In the genomic region with DNA sequence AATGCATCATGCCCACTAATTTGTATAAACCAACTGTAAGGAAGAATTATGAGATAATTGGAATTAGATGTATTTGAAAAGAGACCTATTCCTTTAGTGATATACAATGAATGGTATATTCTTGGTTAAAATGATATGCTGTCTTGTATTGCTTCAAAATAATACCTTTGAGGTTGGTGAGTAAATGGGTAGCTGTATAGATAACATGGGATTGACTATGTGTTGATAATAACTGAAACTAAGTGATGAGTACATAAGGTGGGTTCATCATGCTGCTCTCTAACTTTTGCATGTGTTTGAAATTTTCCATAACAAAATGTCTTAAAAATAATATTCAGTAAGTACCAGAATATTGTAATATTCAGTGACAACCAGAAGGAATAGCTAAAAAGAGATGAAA, we compare ENCODE assay signal across 16 cellular contexts.
DNase-seq lines count a peak whose midpoint lies in the region; ATAC-seq and TF ChIP-seq lines count a peak whose summit lies in the region.
"Had no signal": no experiment of that assay in that cellular context is flagged by ENCODE, and none has a peak within 500 bp of the region (broad histone marks: within the 10 kb centered on the region; RNA-seq: fewer than 3 reads in every experiment).

No MANE protein-coding gene starts in this region.

- intact Hi-C loops in activated CD4-positive, alpha-beta memory T cell treated with anti-CD3 and anti-CD28 coated beads for 36 hours (cut with micrococcal nuclease), result loop anchor here (1.0 to 5.0 kb wide), 5 partner anchors 70 to 335 kb away; no protein-coding TSS in a partner anchor

- peak overlapping the region; percentile 54 for H3K27ac Mint-ChIP-seq in activated CD4-positive, alpha-beta memory T cell treated with anti-CD3 and anti-CD28 coated beads for 36 hours
- H3K27ac Mint-ChIP-seq in activated CD4-positive, alpha-beta memory T cell treated with anti-CD3 and anti-CD28 coated beads, Interleukin-2, amount 10 ng/mL, durations not matched to agents 7 days and 5 days, result no peak overlapping the region
- H3K27ac Mint-ChIP-seq: activated naive CD8-positive, alpha-beta T cell treated with anti-CD3 and anti-CD28 coated beads, Interleukin-2, amount 10 ng/mL, durations not matched to agents 7 days and 5 days; CD14-positive monocyte; immature natural killer cell had no signal

- POLR2A ChIA-PET in activated CD4-positive, alpha-beta memory T cell treated with anti-CD3 and anti-CD28 coated beads for 36 hours (lab: Charles Lee), result interaction anchor here (1.2 kb wide), 1 partner anchor 313 kb away, joined by 5 read pairs; a partner anchor contains a TSS
- POLR2A ChIA-PET in activated CD4-positive, alpha-beta memory T cell treated with anti-CD3 and anti-CD28 coated beads, Interleukin-2, amount 10 ng/mL, durations not matched to agents 7 days and 5 days (lab: Charles Lee), result no interaction called here

- no peaks in the 10 kb centered on the region for H3K36me3 ChIP-seq in thoracic aorta
- H3K36me3 ChIP-seq: right lobe of liver had no signal

- H3K9me3 ChIP-seq in thoracic aorta, result no peaks in the 10 kb centered on the region
- H3K9me3 ChIP-seq: right lobe of liver had no signal

- no peaks in the 10 kb centered on the region for H3K36me3 Mint-ChIP-seq in activated CD4-positive, alpha-beta memory T cell treated with anti-CD3 and anti-CD28 coated beads for 36 hours
- no peaks in the 10 kb centered on the region for H3K36me3 Mint-ChIP-seq in activated CD4-positive, alpha-beta memory T cell treated with anti-CD3 and anti-CD28 coated beads, Interleukin-2, amount 10 ng/mL, durations not matched to agents 7 days and 5 days (ENCODE audit: low read depth)
- H3K36me3 Mint-ChIP-seq: CD14-positive monocyte, immature natural killer cell, T-cell had no signal

- TF ChIP-seq CTCF in VCaP (conservative IDR thresholded peaks at IDR 0.05), result no peak
- TF ChIP-seq CTCF in foreskin keratinocyte (conservative IDR thresholded peaks at IDR 0.05), result no peak
- no peak for TF ChIP-seq CTCF in thoracic aorta (IDR thresholded peaks at IDR 0.05)

- CTCF ChIA-PET in activated CD4-positive, alpha-beta memory T cell treated with anti-CD3 and anti-CD28 coated beads for 36 hours (lab: Charles Lee), result interaction anchor here (0.9 kb wide), 1 partner anchor 66 kb away, joined by 3 read pairs; no protein-coding TSS in a partner anchor
- CTCF ChIA-PET in activated CD4-positive, alpha-beta memory T cell treated with anti-CD3 and anti-CD28 coated beads, Interleukin-2, amount 10 ng/mL, durations not matched to agents 7 days and 5 days (lab: Charles Lee), result no interaction called here

- H3K4me3 Mint-ChIP-seq in activated CD4-positive, alpha-beta memory T cell treated with anti-CD3 and anti-CD28 coated beads for 36 hours, result no peak overlapping the region
- no peak overlapping the region for H3K4me3 Mint-ChIP-seq in activated CD4-positive, alpha-beta memory T cell treated with anti-CD3 and anti-CD28 coated beads, Interleukin-2, amount 10 ng/mL, durations not matched to agents 7 days and 5 days
- H3K4me3 Mint-ChIP-seq: activated naive CD8-positive, alpha-beta T cell treated with anti-CD3 and anti-CD28 coated beads, Interleukin-2, amount 10 ng/mL, durations not matched to agents 7 days and 5 days; CD14-positive monocyte; immature natural killer cell; T-cell had no signal

- no peak for ATAC-seq in foreskin keratinocyte
- ATAC-seq in thoracic aorta (ENCODE audit: insufficient number of reproducible peaks, low FRiP score, low read depth), result no peak
- no peak for ATAC-seq in HG03342 (IDR thresholded peaks at IDR 0.05; ENCODE audit: unreplicated experiment)
- ATAC-seq: T-cell had no signal

- no peaks in the 10 kb centered on the region for H3K27me3 Mint-ChIP-seq in activated CD4-positive, alpha-beta memory T cell treated with anti-CD3 and anti-CD28 coated beads for 36 hours
- no peaks in the 10 kb centered on the region for H3K27me3 Mint-ChIP-seq in activated CD4-positive, alpha-beta memory T cell treated with anti-CD3 and anti-CD28 coated beads, Interleukin-2, amount 10 ng/mL, durations not matched to agents 7 days and 5 days
- H3K27me3 Mint-ChIP-seq: activated naive CD8-positive, alpha-beta T cell treated with anti-CD3 and anti-CD28 coated beads, Interleukin-2, amount 10 ng/mL, durations not matched to agents 7 days and 5 days; T-cell had no signal

- H3K27me3 ChIP-seq in foreskin keratinocyte (no peaks in the 10 kb centered on the region), thoracic aorta (replicated peaks; ENCODE audit: insufficient read depth) (no peaks in the 10 kb centered on the region)
- H3K27me3 ChIP-seq: dorsolateral prefrontal cortex, right lobe of liver had no signal

- H3K4me3 ChIP-seq in thoracic aorta, result no peak overlapping the region
- H3K4me3 ChIP-seq: dorsolateral prefrontal cortex, right lobe of liver had no signal

- H3K4me1 ChIP-seq in foreskin keratinocyte (peaks cover 30% of the 10 kb centered on the region), thoracic aorta (ENCODE audit: control insufficient read depth in 1 of 2, low read depth in 2 of 2) (peaks cover 24 to 29% of the 10 kb centered on the region in 2 donors)

- H3K9me3 Mint-ChIP-seq in activated CD4-positive, alpha-beta memory T cell treated with anti-CD3 and anti-CD28 coated beads for 36 hours, result no peaks in the 10 kb centered on the region
- H3K9me3 Mint-ChIP-seq in activated CD4-positive, alpha-beta memory T cell treated with anti-CD3 and anti-CD28 coated beads, Interleukin-2, amount 10 ng/mL, durations not matched to agents 7 days and 5 days, result peaks cover 4% of the 10 kb centered on the region
- H3K9me3 Mint-ChIP-seq: immature natural killer cell, T-cell had no signal

- H3K27ac ChIP-seq in VCaP, result peak overlapping the region; percentile 37; the same call in 1 of the 2 replicates
- peak overlapping the region; percentile 68 for H3K27ac ChIP-seq in foreskin keratinocyte
- H3K27ac ChIP-seq in thoracic aorta, result peak overlapping the region; percentile 52 to 73

- no peak for DNase-seq in activated CD4-positive, alpha-beta memory T cell treated with anti-CD3 and anti-CD28 coated beads for 36 hours
- DNase-seq in activated CD4-positive, alpha-beta memory T cell treated with anti-CD3 and anti-CD28 coated beads, Interleukin-2, amount 10 ng/mL, durations not matched to agents 7 days and 5 days, result no peak
- no peak for DNase-seq in foreskin keratinocyte
- DNase-seq in thoracic aorta (ENCODE audit: low spot score), result no peak
- no peak for DNase-seq in DMS79 (lab: John Stamatoyannopoulos, UW)
- no peak for DNase-seq in stimulated activated CD4-positive, alpha-beta T cell treated with anti-CD3 and anti-CD28 coated beads, Interleukin-1b, Interleukin-23, amount 100 ng/mL, for 48 hours
- DNase-seq: activated naive CD8-positive, alpha-beta T cell treated with anti-CD3 and anti-CD28 coated beads, Interleukin-2, amount 10 ng/mL, durations not matched to agents 7 days and 5 days; dorsolateral prefrontal cortex; immature natural killer cell; KBM-7; NCI-H187 treated with DMSO at 0.1 percent for 48 hours; right lobe of liver; T-cell had no signal

- peaks cover 23% of the 10 kb centered on the region for H3K4me1 Mint-ChIP-seq in activated CD4-positive, alpha-beta memory T cell treated with anti-CD3 and anti-CD28 coated beads for 36 hours (ENCODE audit: low read depth)
- H3K4me1 Mint-ChIP-seq in activated CD4-positive, alpha-beta memory T cell treated with anti-CD3 and anti-CD28 coated beads, Interleukin-2, amount 10 ng/mL, durations not matched to agents 7 days and 5 days, result no peaks in the 10 kb centered on the region
- H3K4me1 Mint-ChIP-seq: activated naive CD8-positive, alpha-beta T cell treated with anti-CD3 and anti-CD28 coated beads, Interleukin-2, amount 10 ng/mL, durations not matched to agents 7 days and 5 days; CD14-positive monocyte; immature natural killer cell had no signal
